9 cellular contexts compared by ENCODE assay signal in the genomic region with DNA sequence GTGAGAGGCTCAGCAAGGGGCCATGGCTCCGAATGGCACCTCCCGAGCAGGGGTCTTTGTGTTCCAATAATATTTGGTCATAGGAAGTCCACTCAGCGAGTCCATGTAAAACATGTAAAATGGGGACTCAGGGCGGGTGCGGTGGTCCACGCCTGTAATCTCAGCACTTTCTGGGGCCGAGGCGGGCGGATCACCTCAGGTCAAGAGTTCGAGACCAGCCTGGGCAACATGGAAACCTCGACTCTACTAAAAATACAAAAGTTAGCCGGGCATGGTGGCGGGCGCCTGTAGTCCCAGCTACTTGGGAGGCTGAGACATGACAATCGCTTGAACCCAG. TPM values are rescaled to one million over a fixed set of nuclear protein-coding genes. Genes with fewer than 3 reads are reported as not detected.
A peak's percentile ranks its signal among the peaks of the same experiment; 100 is the strongest.
DNase-seq lines count a peak whose midpoint lies in the region; ATAC-seq and TF ChIP-seq lines count a peak whose summit lies in the region.
"Had no signal": no experiment of that assay in that cellular context is flagged by ENCODE, and none has a peak within 500 bp of the region (broad histone marks: within the 10 kb centered on the region; RNA-seq: fewer than 3 reads in every experiment).

No MANE protein-coding gene starts in this region.

- H3K27me3 Mint-ChIP-seq in activated T-cell treated with anti-CD3 and anti-CD28 coated beads, Interleukin-2, amount 50 U/mL, for 4 hours (ENCODE audit: low read depth): no peaks in the 10 kb centered on the region
- H3K27me3 Mint-ChIP-seq in activated CD8-positive, alpha-beta T cell treated with anti-CD3 and anti-CD28 coated beads, Interleukin-2, amount 10 ng/mL, durations not matched to agents 7 days and 5 days (ENCODE audit: low read depth): peaks cover 2% of the 10 kb centered on the region

- H3K4me3 ChIP-seq in left lung: peak overlapping the region; percentile 24 to 41
- peak overlapping the region; percentile 81 for H3K4me3 ChIP-seq in thoracic aorta

- H3K9me3 Mint-ChIP-seq in activated T-cell treated with anti-CD3 and anti-CD28 coated beads, Interleukin-2, amount 50 U/mL, for 4 hours: no peaks in the 10 kb centered on the region
- H3K9me3 Mint-ChIP-seq in activated CD8-positive, alpha-beta T cell treated with anti-CD3 and anti-CD28 coated beads, Interleukin-2, amount 10 ng/mL, durations not matched to agents 7 days and 5 days (ENCODE audit: insufficient read depth): no peaks in the 10 kb centered on the region

- H3K4me1 Mint-ChIP-seq in activated T-cell treated with anti-CD3 and anti-CD28 coated beads, Interleukin-2, amount 50 U/mL, for 4 hours (ENCODE audit: low read depth): peaks cover 15% of the 10 kb centered on the region
- H3K4me1 Mint-ChIP-seq in activated CD8-positive, alpha-beta T cell treated with anti-CD3 and anti-CD28 coated beads, Interleukin-2, amount 10 ng/mL, durations not matched to agents 7 days and 5 days (ENCODE audit: low read depth): peaks cover 25% of the 10 kb centered on the region

- H3K27ac ChIP-seq in left lung: peak overlapping the region in 1 of 2 donors; percentile 69
- no peak overlapping the region for H3K27ac ChIP-seq in thoracic aorta

- H3K4me1 ChIP-seq in left lung (peaks cover 12 to 37% of the 10 kb centered on the region in 2 donors), thoracic aorta (ENCODE audit: control insufficient read depth in 1 of 2, low read depth in 2 of 2) (peaks cover 0 to 3% of the 10 kb centered on the region in 2 donors)

- CTCF ChIA-PET in activated CD8-positive, alpha-beta T cell treated with anti-CD3 and anti-CD28 coated beads, Interleukin-2, amount 10 ng/mL, durations not matched to agents 7 days and 5 days (lab: Charles Lee): interaction anchor here (0.7 to 4.6 kb wide), 17 partner anchors 10 to 289 kb away, joined by 3 to 117 read pairs (median 6); partner anchors contain the start of genes CFAP92 and HMCES

- DNase-seq in activated T-cell treated with anti-CD3 and anti-CD28 coated beads, Interleukin-2, amount 50 U/mL, for 4 hours: no peak
- DNase-seq in activated T-cell treated with anti-CD3 and anti-CD28 coated beads, Interleukin-2, amount 50 U/mL, for 48 hours: no peak
- no peak for DNase-seq in activated CD8-positive, alpha-beta T cell treated with anti-CD3 and anti-CD28 coated beads, Interleukin-2, amount 10 ng/mL, durations not matched to agents 7 days and 5 days
- DNase-seq in left lung (peak in 1 of 2 donors; percentile 31), thoracic aorta (ENCODE audit: low spot score) (no peak), islet precursor cell (no peak), COLO829 (ENCODE audit: low spot score) (no peak)
- DNase-seq: cortex of kidney had no signal

- ATAC-seq in activated T-cell treated with anti-CD3 and anti-CD28 coated beads, Interleukin-2, amount 50 U/mL, for 4 hours: no peak
- ATAC-seq in activated CD8-positive, alpha-beta T cell treated with anti-CD3 and anti-CD28 coated beads, Interleukin-2, amount 10 ng/mL, durations not matched to agents 7 days and 5 days: no peak
- no peak for ATAC-seq in left lung
- ATAC-seq in thoracic aorta (ENCODE audit: insufficient number of reproducible peaks, low FRiP score, low read depth): no peak
- no peak for ATAC-seq in GM18870 (IDR thresholded peaks at IDR 0.05; ENCODE audit: unreplicated experiment)

- POLR2A ChIA-PET in activated CD8-positive, alpha-beta T cell treated with anti-CD3 and anti-CD28 coated beads, Interleukin-2, amount 10 ng/mL, durations not matched to agents 7 days and 5 days (lab: Charles Lee): interaction anchor here (0.6 to 3.8 kb wide), 10 partner anchors 10 to 289 kb away, joined by 3 to 66 read pairs (median 4); partner anchors contain the start of gene RAB43

- H3K4me3 Mint-ChIP-seq in activated T-cell treated with anti-CD3 and anti-CD28 coated beads, Interleukin-2, amount 50 U/mL, for 4 hours: peak overlapping the region; percentile 11
- peak overlapping the region; percentile 31 for H3K4me3 Mint-ChIP-seq in activated CD8-positive, alpha-beta T cell treated with anti-CD3 and anti-CD28 coated beads, Interleukin-2, amount 10 ng/mL, durations not matched to agents 7 days and 5 days

- TF ChIP-seq CTCF in left lung (IDR thresholded peaks at IDR 0.05) (no peak), thoracic aorta (IDR thresholded peaks at IDR 0.05) (no peak)

- intact Hi-C loops in left lung (cut with DNase I): no loop called here

- no peaks in the 10 kb centered on the region for H3K9me3 ChIP-seq in left lung
- H3K9me3 ChIP-seq in thoracic aorta: no peaks in the 10 kb centered on the region

- no peaks in the 10 kb centered on the region for H3K36me3 Mint-ChIP-seq in activated T-cell treated with anti-CD3 and anti-CD28 coated beads, Interleukin-2, amount 50 U/mL, for 4 hours (ENCODE audit: insufficient read depth)
- H3K36me3 Mint-ChIP-seq in activated CD8-positive, alpha-beta T cell treated with anti-CD3 and anti-CD28 coated beads, Interleukin-2, amount 10 ng/mL, durations not matched to agents 7 days and 5 days (ENCODE audit: low read depth): no peaks in the 10 kb centered on the region

- no peaks in the 10 kb centered on the region for H3K27me3 ChIP-seq in left lung
- H3K27me3 ChIP-seq in thoracic aorta (replicated peaks; ENCODE audit: insufficient read depth): no peaks in the 10 kb centered on the region

- no peaks in the 10 kb centered on the region for H3K36me3 ChIP-seq in left lung
- no peaks in the 10 kb centered on the region for H3K36me3 ChIP-seq in thoracic aorta

- H3K27ac Mint-ChIP-seq in activated CD8-positive, alpha-beta T cell treated with anti-CD3 and anti-CD28 coated beads, Interleukin-2, amount 10 ng/mL, durations not matched to agents 7 days and 5 days: peak overlapping the region; percentile 43

RNA-seq across cellular contexts. Expression of gene EFCC1, which starts 26.4 kb away (rescaled TPM):
- total RNA-seq in activated T-cell treated with anti-CD3 and anti-CD28 coated beads, Interleukin-2, amount 50 U/mL, for 4 hours: under 1 TPM in 2 of 3 donors, not detected in 1; 0.26 to 0.35 TPM
- total RNA-seq in activated CD8-positive, alpha-beta T cell treated with anti-CD3 and anti-CD28 coated beads, Interleukin-2, amount 10 ng/mL, durations not matched to agents 7 days and 5 days: under 1 TPM; 0.13 to 0.21 TPM
- total RNA-seq in left lung: 1 to 10 TPM; 2.7 to 4.9 TPM
- total RNA-seq in thoracic aorta: 1 to 10 TPM in 1 of 2 donors, not detected in 1; 1.4 TPM

RNA-seq across cellular contexts. Expression of gene GP9, which starts 33.1 kb away (rescaled TPM):
- not detected for total RNA-seq in activated T-cell treated with anti-CD3 and anti-CD28 coated beads, Interleukin-2, amount 50 U/mL, for 4 hours
- total RNA-seq in activated CD8-positive, alpha-beta T cell treated with anti-CD3 and anti-CD28 coated beads, Interleukin-2, amount 10 ng/mL, durations not matched to agents 7 days and 5 days: not detected
- total RNA-seq in left lung (1 to 10 TPM in 1 of 2 donors, not detected in 1; 1.1 TPM), thoracic aorta (not detected)

RNA-seq across cellular contexts. Expression of gene CFAP92, which starts 33.6 kb away (rescaled TPM):
- total RNA-seq in activated T-cell treated with anti-CD3 and anti-CD28 coated beads, Interleukin-2, amount 50 U/mL, for 4 hours: under 1 TPM in 1 of 3 donors, not detected in 2; 0.18 TPM
- under 1 TPM; 0.18 to 0.26 TPM for total RNA-seq in activated CD8-positive, alpha-beta T cell treated with anti-CD3 and anti-CD28 coated beads, Interleukin-2, amount 10 ng/mL, durations not matched to agents 7 days and 5 days
- total RNA-seq in left lung: 1 to 10 TPM; 1.7 to 2.1 TPM
- under 1 TPM in 1 of 2 donors, not detected in 1; 0.68 TPM for total RNA-seq in thoracic aorta
